In genomic region chr13:80054806-80055205, GRCh38 we compare ENCODE assay signal across 23 cellular contexts.
DNase-seq lines count a peak whose midpoint lies in the region; ATAC-seq, FAIRE-seq and TF ChIP-seq lines count a peak whose summit lies in the region.
"Had no signal": no experiment of that assay in that cellular context is flagged by ENCODE, and none has a peak within 500 bp of the region (broad histone marks: within the 10 kb centered on the region; RNA-seq: fewer than 3 reads in every experiment).

No MANE protein-coding gene starts in this region.

- H3K36me3 Mint-ChIP-seq in activated CD8-positive, alpha-beta T cell treated with anti-CD3 and anti-CD28 coated beads for 36 hours (ENCODE audit: low read depth) = no peaks in the 10 kb centered on the region
- no peaks in the 10 kb centered on the region for H3K36me3 Mint-ChIP-seq in activated CD8-positive, alpha-beta T cell treated with anti-CD3 and anti-CD28 coated beads, Interleukin-2, amount 10 ng/mL, durations not matched to agents 7 days and 5 days (ENCODE audit: low read depth)
- H3K36me3 Mint-ChIP-seq in stimulated activated effector memory CD8-positive, alpha-beta T cell treated with anti-CD3 and anti-CD28 coated beads, Interleukin-12 subunit alpha, Interleukin-12 subunit beta, amount 100 ng/mL, for 72 hours = no peaks in the 10 kb centered on the region
- H3K36me3 Mint-ChIP-seq: activated naive CD4-positive, alpha-beta T cell treated with anti-CD3 and anti-CD28 coated beads, Interleukin-2, amount 50 U/mL, for 24 hours had no signal

- POLR2A ChIA-PET in activated CD8-positive, alpha-beta T cell treated with anti-CD3 and anti-CD28 coated beads for 36 hours (lab: Charles Lee) = no interaction called here
- POLR2A ChIA-PET in activated CD8-positive, alpha-beta T cell treated with anti-CD3 and anti-CD28 coated beads, Interleukin-2, amount 10 ng/mL, durations not matched to agents 7 days and 5 days (lab: Charles Lee) = no interaction called here

- no peaks in the 10 kb centered on the region for H3K9me3 Mint-ChIP-seq in activated CD8-positive, alpha-beta T cell treated with anti-CD3 and anti-CD28 coated beads for 36 hours
- H3K9me3 Mint-ChIP-seq in activated CD8-positive, alpha-beta T cell treated with anti-CD3 and anti-CD28 coated beads, Interleukin-2, amount 10 ng/mL, durations not matched to agents 7 days and 5 days (ENCODE audit: insufficient read depth) = no peaks in the 10 kb centered on the region
- peaks cover 3% of the 10 kb centered on the region for H3K9me3 Mint-ChIP-seq in stimulated activated effector memory CD8-positive, alpha-beta T cell treated with anti-CD3 and anti-CD28 coated beads, Interleukin-12 subunit alpha, Interleukin-12 subunit beta, amount 100 ng/mL, for 72 hours
- H3K9me3 Mint-ChIP-seq: activated T-cell treated with anti-CD3 and anti-CD28 coated beads, Interleukin-2, amount 50 U/mL, for 72 hours had no signal

- H3K27me3 Mint-ChIP-seq in activated CD8-positive, alpha-beta T cell treated with anti-CD3 and anti-CD28 coated beads for 36 hours = peaks cover 1% of the 10 kb centered on the region
- H3K27me3 Mint-ChIP-seq in activated CD8-positive, alpha-beta T cell treated with anti-CD3 and anti-CD28 coated beads, Interleukin-2, amount 10 ng/mL, durations not matched to agents 7 days and 5 days (ENCODE audit: low read depth) = peaks cover 2% of the 10 kb centered on the region
- H3K27me3 Mint-ChIP-seq: activated naive CD4-positive, alpha-beta T cell treated with anti-CD3 and anti-CD28 coated beads, Interleukin-2, amount 50 U/mL, for 24 hours; B cell had no signal

- no peak overlapping the region for H3K4me3 Mint-ChIP-seq in activated CD8-positive, alpha-beta T cell treated with anti-CD3 and anti-CD28 coated beads for 36 hours
- H3K4me3 Mint-ChIP-seq in activated CD8-positive, alpha-beta T cell treated with anti-CD3 and anti-CD28 coated beads, Interleukin-2, amount 10 ng/mL, durations not matched to agents 7 days and 5 days = no peak overlapping the region
- no peak overlapping the region for H3K4me3 Mint-ChIP-seq in stimulated activated effector memory CD8-positive, alpha-beta T cell treated with anti-CD3 and anti-CD28 coated beads, Interleukin-12 subunit alpha, Interleukin-12 subunit beta, amount 100 ng/mL, for 72 hours
- H3K4me3 Mint-ChIP-seq: activated naive CD4-positive, alpha-beta T cell treated with anti-CD3 and anti-CD28 coated beads, Interleukin-2, amount 50 U/mL, for 24 hours; activated T-cell treated with anti-CD3 and anti-CD28 coated beads, Interleukin-2, amount 50 U/mL, for 72 hours; B cell had no signal

- peak; percentile 47 for ATAC-seq in activated CD8-positive, alpha-beta T cell treated with anti-CD3 and anti-CD28 coated beads for 36 hours
- no peak for ATAC-seq in activated CD8-positive, alpha-beta T cell treated with anti-CD3 and anti-CD28 coated beads, Interleukin-2, amount 10 ng/mL, durations not matched to agents 7 days and 5 days
- peak; percentile 70 for ATAC-seq in stimulated activated effector memory CD8-positive, alpha-beta T cell treated with anti-CD3 and anti-CD28 coated beads, Interleukin-12 subunit alpha, Interleukin-12 subunit beta, amount 100 ng/mL, for 72 hours
- no peak for ATAC-seq in activated CD4-positive, CD25-positive, alpha-beta regulatory T cell treated with anti-CD3 and anti-CD28 coated beads, Interleukin-2, amount 50 U/mL, for 24 hours
- ATAC-seq: upper lobe of right lung had no signal

- intact Hi-C loops in activated CD8-positive, alpha-beta T cell treated with anti-CD3 and anti-CD28 coated beads for 36 hours (cut with micrococcal nuclease) = no loop called here

- H3K4me1 Mint-ChIP-seq in activated CD8-positive, alpha-beta T cell treated with anti-CD3 and anti-CD28 coated beads for 36 hours (ENCODE audit: low read depth) = peaks cover 7% of the 10 kb centered on the region
- H3K4me1 Mint-ChIP-seq in activated CD8-positive, alpha-beta T cell treated with anti-CD3 and anti-CD28 coated beads, Interleukin-2, amount 10 ng/mL, durations not matched to agents 7 days and 5 days (ENCODE audit: low read depth) = peaks cover 6% of the 10 kb centered on the region
- no peaks in the 10 kb centered on the region for H3K4me1 Mint-ChIP-seq in stimulated activated effector memory CD8-positive, alpha-beta T cell treated with anti-CD3 and anti-CD28 coated beads, Interleukin-12 subunit alpha, Interleukin-12 subunit beta, amount 100 ng/mL, for 72 hours

- H3K4me3 ChIP-seq in fibroblast of mammary gland (ENCODE audit: control insufficient read depth, low read depth, low read length) = no peak overlapping the region
- H3K4me3 ChIP-seq: PC-9, sigmoid colon, upper lobe of right lung had no signal

- CTCF ChIA-PET in activated CD8-positive, alpha-beta T cell treated with anti-CD3 and anti-CD28 coated beads for 36 hours (lab: Charles Lee) = no interaction called here
- CTCF ChIA-PET in activated CD8-positive, alpha-beta T cell treated with anti-CD3 and anti-CD28 coated beads, Interleukin-2, amount 10 ng/mL, durations not matched to agents 7 days and 5 days (lab: Charles Lee) = no interaction called here

- FAIRE-seq in GM19239 (lab: Jason Lieb, UNC) = no peak
- FAIRE-seq: GM12892, kidney had no signal

- DNase-seq in activated CD8-positive, alpha-beta T cell treated with anti-CD3 and anti-CD28 coated beads for 36 hours = no peak
- DNase-seq in activated CD8-positive, alpha-beta T cell treated with anti-CD3 and anti-CD28 coated beads, Interleukin-2, amount 10 ng/mL, durations not matched to agents 7 days and 5 days = no peak
- DNase-seq in RKO (ENCODE audit: low spot score) (peak; percentile 49), fibroblast of mammary gland (ENCODE audit: low read depth) (peak; percentile 81), GM19239 (ENCODE audit: insufficient read length, low spot score) (no peak)
- DNase-seq in stimulated activated effector memory CD8-positive, alpha-beta T cell treated with anti-CD3 and anti-CD28 coated beads, Interleukin-12 subunit alpha, Interleukin-12 subunit beta, amount 100 ng/mL, for 72 hours (ENCODE audit: low spot score in 2 of 2) = no peak
- no peak for DNase-seq in activated effector memory CD4-positive, alpha-beta T cell treated with Interleukin-2 at 50 U/mL for 16 hours
- DNase-seq: activated CD4-positive, CD25-positive, alpha-beta regulatory T cell treated with anti-CD3 and anti-CD28 coated beads, Interleukin-2, amount 50 U/mL, for 72 hours; activated T-cell treated with anti-CD3 and anti-CD28 coated beads, Interleukin-2, amount 50 U/mL, for 72 hours; DMS79 treated with DMSO at 0.1 percent for 48 hours; effector CD8-positive, alpha-beta T cell; H7; kidney; NCI-H524; NK-92 treated with Interleukin-12 subunit alpha and Interleukin-12 subunit beta, amount 100 ng/mL, for 24 hours; PC-9; sigmoid colon; stimulated activated CD4-positive, alpha-beta T cell treated with anti-CD3 and anti-CD28 coated beads, Interleukin-15, amount 100 ng/mL, for 24 hours; upper lobe of right lung had no signal

- no peak overlapping the region for H3K27ac Mint-ChIP-seq in activated CD8-positive, alpha-beta T cell treated with anti-CD3 and anti-CD28 coated beads for 36 hours
- no peak overlapping the region for H3K27ac Mint-ChIP-seq in activated CD8-positive, alpha-beta T cell treated with anti-CD3 and anti-CD28 coated beads, Interleukin-2, amount 10 ng/mL, durations not matched to agents 7 days and 5 days
- H3K27ac Mint-ChIP-seq in stimulated activated effector memory CD8-positive, alpha-beta T cell treated with anti-CD3 and anti-CD28 coated beads, Interleukin-12 subunit alpha, Interleukin-12 subunit beta, amount 100 ng/mL, for 72 hours = no peak overlapping the region
- H3K27ac Mint-ChIP-seq: activated naive CD4-positive, alpha-beta T cell treated with anti-CD3 and anti-CD28 coated beads, Interleukin-2, amount 50 U/mL, for 24 hours; activated T-cell treated with anti-CD3 and anti-CD28 coated beads, Interleukin-2, amount 50 U/mL, for 72 hours; B cell had no signal

- no peak for TF ChIP-seq CTCF in activated CD8-positive, alpha-beta T cell treated with anti-CD3 and anti-CD28 coated beads for 36 hours (IDR thresholded peaks at IDR 0.05)
- no peak for TF ChIP-seq CTCF in fibroblast of mammary gland (conservative IDR thresholded peaks at IDR 0.05; ENCODE audit: control insufficient read depth, insufficient read depth, low read depth, low read length)

Comparison
In these comparisons a context has a peak if more than half of its experiments do, and no peak if none do; other contexts are left out.
1. ATAC-seq: peak in activated CD8-positive, alpha-beta T cell treated with anti-CD3 and anti-CD28 coated beads for 36 hours (single experiment) and stimulated activated effector memory CD8-positive, alpha-beta T cell treated with anti-CD3 and anti-CD28 coated beads, Interleukin-12 subunit alpha, Interleukin-12 subunit beta, amount 100 ng/mL, for 72 hours (single experiment); none in activated CD8-positive, alpha-beta T cell treated with anti-CD3 and anti-CD28 coated beads, Interleukin-2, amount 10 ng/mL, durations not matched to agents 7 days and 5 days (single experiment) and activated CD4-positive, CD25-positive, alpha-beta regulatory T cell treated with anti-CD3 and anti-CD28 coated beads, Interleukin-2, amount 50 U/mL, for 24 hours (0 of 2).
2. DNase-seq: peak in RKO (single experiment) and fibroblast of mammary gland (single experiment); none in activated CD8-positive, alpha-beta T cell treated with anti-CD3 and anti-CD28 coated beads for 36 hours (single experiment), activated CD8-positive, alpha-beta T cell treated with anti-CD3 and anti-CD28 coated beads, Interleukin-2, amount 10 ng/mL, durations not matched to agents 7 days and 5 days (single experiment), stimulated activated effector memory CD8-positive, alpha-beta T cell treated with anti-CD3 and anti-CD28 coated beads, Interleukin-12 subunit alpha, Interleukin-12 subunit beta, amount 100 ng/mL, for 72 hours (0 of 2), activated effector memory CD4-positive, alpha-beta T cell treated with Interleukin-2 at 50 U/mL for 16 hours (single experiment) and GM19239 (single experiment).